In genomic region chr15:60478633-60479360, GRCh38 we compare ENCODE assay signal across 1 cellular context.
TF ChIP-seq lines count a peak whose summit lies in the region.

A gene with protein sequence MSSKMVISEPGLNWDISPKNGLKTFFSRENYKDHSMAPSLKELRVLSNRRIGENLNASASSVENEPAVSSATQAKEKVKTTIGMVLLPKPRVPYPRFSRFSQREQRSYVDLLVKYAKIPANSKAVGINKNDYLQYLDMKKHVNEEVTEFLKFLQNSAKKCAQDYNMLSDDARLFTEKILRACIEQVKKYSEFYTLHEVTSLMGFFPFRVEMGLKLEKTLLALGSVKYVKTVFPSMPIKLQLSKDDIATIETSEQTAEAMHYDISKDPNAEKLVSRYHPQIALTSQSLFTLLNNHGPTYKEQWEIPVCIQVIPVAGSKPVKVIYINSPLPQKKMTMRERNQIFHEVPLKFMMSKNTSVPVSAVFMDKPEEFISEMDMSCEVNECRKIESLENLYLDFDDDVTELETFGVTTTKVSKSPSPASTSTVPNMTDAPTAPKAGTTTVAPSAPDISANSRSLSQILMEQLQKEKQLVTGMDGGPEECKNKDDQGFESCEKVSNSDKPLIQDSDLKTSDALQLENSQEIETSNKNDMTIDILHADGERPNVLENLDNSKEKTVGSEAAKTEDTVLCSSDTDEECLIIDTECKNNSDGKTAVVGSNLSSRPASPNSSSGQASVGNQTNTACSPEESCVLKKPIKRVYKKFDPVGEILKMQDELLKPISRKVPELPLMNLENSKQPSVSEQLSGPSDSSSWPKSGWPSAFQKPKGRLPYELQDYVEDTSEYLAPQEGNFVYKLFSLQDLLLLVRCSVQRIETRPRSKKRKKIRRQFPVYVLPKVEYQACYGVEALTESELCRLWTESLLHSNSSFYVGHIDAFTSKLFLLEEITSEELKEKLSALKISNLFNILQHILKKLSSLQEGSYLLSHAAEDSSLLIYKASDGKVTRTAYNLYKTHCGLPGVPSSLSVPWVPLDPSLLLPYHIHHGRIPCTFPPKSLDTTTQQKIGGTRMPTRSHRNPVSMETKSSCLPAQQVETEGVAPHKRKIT (minus strand): TSS chr15:60479142. CDS start chr15:60477977, 1,165 bp downstream.

TF ChIP-seq in SK-N-SH, 30 proteins besides CTCF, POLR2A, EP300 and RAD21 (continued from another document):
- TF ChIP-seq GATA2 (CRISPR knock-in tag; IDR thresholded peaks at IDR 0.05) = no peak
- peak; percentile 57 for TF ChIP-seq GABPA (IDR thresholded peaks at IDR 0.05; ENCODE audit: low read depth)
- TF ChIP-seq YY1 (IDR thresholded peaks at IDR 0.05; ENCODE audit: low read depth) = peak; percentile 91
- TF ChIP-seq ELF1 (IDR thresholded peaks at IDR 0.05) = peak; percentile 68
- no peak for TF ChIP-seq FOXM1 (IDR thresholded peaks at IDR 0.05; ENCODE audit: low read depth)
- TF ChIP-seq JUND (IDR thresholded peaks at IDR 0.05) = no peak
- no peak for TF ChIP-seq RCOR1 (IDR thresholded peaks at IDR 0.05; ENCODE audit: low read length)
- no peak for TF ChIP-seq FOSL2 (IDR thresholded peaks at IDR 0.05; ENCODE audit: borderline replicate concordance, low read depth)
- TF ChIP-seq TCF12 (IDR thresholded peaks at IDR 0.05) = peak; percentile 22; the same call in 1 of the 2 replicates
- TF ChIP-seq POLR2AphosphoS5 (IDR thresholded peaks at IDR 0.05; ENCODE audit: low read depth, low read length) = peak; percentile 94
- no peak for TF ChIP-seq RXRA (IDR thresholded peaks at IDR 0.05; ENCODE audit: borderline replicate concordance, low read depth)
- TF ChIP-seq USF1 (IDR thresholded peaks at IDR 0.05; ENCODE audit: borderline replicate concordance, low read depth) = no peak
- peak; percentile 93 for TF ChIP-seq MAX (IDR thresholded peaks at IDR 0.05; ENCODE audit: low read depth)
- TF ChIP-seq SIN3A (IDR thresholded peaks at IDR 0.05; ENCODE audit: borderline replicate concordance, low read depth, low read length) = peak; percentile 76; the same call in 1 of the 2 replicates
- TF ChIP-seq NFIC (IDR thresholded peaks at IDR 0.05; ENCODE audit: borderline replicate concordance) = peak; percentile 47; the same call in 1 of the 2 replicates
- no peak for TF ChIP-seq NRF1 (IDR thresholded peaks at IDR 0.05; ENCODE audit: low read depth, low read length)
- TF ChIP-seq, protein P1, sequence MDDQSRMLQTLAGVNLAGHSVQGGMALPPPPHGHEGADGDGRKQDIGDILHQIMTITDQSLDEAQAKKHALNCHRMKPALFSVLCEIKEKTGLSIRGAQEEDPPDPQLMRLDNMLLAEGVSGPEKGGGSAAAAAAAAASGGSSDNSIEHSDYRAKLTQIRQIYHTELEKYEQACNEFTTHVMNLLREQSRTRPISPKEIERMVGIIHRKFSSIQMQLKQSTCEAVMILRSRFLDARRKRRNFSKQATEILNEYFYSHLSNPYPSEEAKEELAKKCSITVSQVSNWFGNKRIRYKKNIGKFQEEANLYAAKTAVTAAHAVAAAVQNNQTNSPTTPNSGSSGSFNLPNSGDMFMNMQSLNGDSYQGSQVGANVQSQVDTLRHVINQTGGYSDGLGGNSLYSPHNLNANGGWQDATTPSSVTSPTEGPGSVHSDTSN (IDR thresholded peaks at IDR 0.05) = peak; percentile 25; the same call in 1 of the 2 replicates
- TF ChIP-seq CHD2 (IDR thresholded peaks at IDR 0.05; ENCODE audit: low read length, partially characterized antibody) = no peak
- no peak for TF ChIP-seq ZBTB33 (IDR thresholded peaks at IDR 0.05; ENCODE audit: borderline replicate concordance, low read depth)
- TF ChIP-seq TEAD4 (IDR thresholded peaks at IDR 0.05; ENCODE audit: borderline replicate concordance, insufficient read depth) = no peak
- peak; percentile 88 for TF ChIP-seq MXI1 (IDR thresholded peaks at IDR 0.05; ENCODE audit: low read depth, low read length)
- TF ChIP-seq EZH2phosphoT487 (IDR thresholded peaks at IDR 0.05; ENCODE audit: borderline replicate concordance, low read depth) = no peak
- no peak for TF ChIP-seq MEF2A (IDR thresholded peaks at IDR 0.05; ENCODE audit: borderline replicate concordance, low read depth)
